ENCODE assay signal across 1 cellular context in genomic region chr6:43488667-43489276, GRCh38.
A peak's percentile ranks its signal among the peaks of the same experiment; 100 is the strongest.
TF ChIP-seq lines count a peak whose summit lies in the region.

No MANE protein-coding gene starts in this region.

TF ChIP-seq in HepG2, 621 proteins besides CTCF, POLR2A, EP300 and RAD21 (continued from another document and continues in another):
- no peak for TF ChIP-seq ZBTB49 (CRISPR knock-in tag; IDR thresholded peaks at IDR 0.05; ENCODE audit: borderline replicate concordance)
- no peak for TF ChIP-seq ZSCAN9 (CRISPR knock-in tag; IDR thresholded peaks at IDR 0.05; ENCODE audit: borderline replicate concordance)
- TF ChIP-seq MAX (IDR thresholded peaks at IDR 0.05): peak; percentile 35; the same call in 1 of the 2 replicates
- TF ChIP-seq TAF1 (CRISPR knock-in tag; IDR thresholded peaks at IDR 0.05): no peak; the same call in 1 of the 2 replicates
- TF ChIP-seq ZNF713 (CRISPR knock-in tag; IDR thresholded peaks at IDR 0.05): no peak
- no peak for TF ChIP-seq ZNF382 (CRISPR knock-in tag; IDR thresholded peaks at IDR 0.05; ENCODE audit: borderline replicate concordance)
- TF ChIP-seq ZNF570 (CRISPR knock-in tag; IDR thresholded peaks at IDR 0.05; ENCODE audit: borderline replicate concordance): no peak
- TF ChIP-seq ARHGAP35 (CRISPR knock-in tag; IDR thresholded peaks at IDR 0.05; ENCODE audit: borderline replicate concordance): no peak
- no peak for TF ChIP-seq SAFB2 (CRISPR knock-in tag; IDR thresholded peaks at IDR 0.05; ENCODE audit: borderline replicate concordance, low read depth)
- no peak; the same call in 1 of the 2 replicates for TF ChIP-seq RBFOX2 (IDR thresholded peaks at IDR 0.05; ENCODE audit: low read depth, low read length)
- TF ChIP-seq, protein P1, sequence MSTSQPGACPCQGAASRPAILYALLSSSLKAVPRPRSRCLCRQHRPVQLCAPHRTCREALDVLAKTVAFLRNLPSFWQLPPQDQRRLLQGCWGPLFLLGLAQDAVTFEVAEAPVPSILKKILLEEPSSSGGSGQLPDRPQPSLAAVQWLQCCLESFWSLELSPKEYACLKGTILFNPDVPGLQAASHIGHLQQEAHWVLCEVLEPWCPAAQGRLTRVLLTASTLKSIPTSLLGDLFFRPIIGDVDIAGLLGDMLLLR (CRISPR knock-in tag; IDR thresholded peaks at IDR 0.05): no peak
- TF ChIP-seq HIVEP1 (CRISPR knock-in tag; IDR thresholded peaks at IDR 0.05): 0 out of 2 replicates have a peak, but pooled peaks have one; percentile 58
- 0 out of 2 replicates have a peak, but pooled peaks have one; percentile 21 for TF ChIP-seq ZNF350 (CRISPR knock-in tag; IDR thresholded peaks at IDR 0.05; ENCODE audit: borderline replicate concordance, low read depth)
- peak; percentile 67 for TF ChIP-seq SKI (IDR thresholded peaks at IDR 0.05; ENCODE audit: partially characterized antibody)
- peak; percentile 76 for TF ChIP-seq ZNF646 (CRISPR knock-in tag; IDR thresholded peaks at IDR 0.05)
- no peak for TF ChIP-seq FUBP1 (CRISPR knock-in tag; IDR thresholded peaks at IDR 0.05; ENCODE audit: borderline replicate concordance)
- TF ChIP-seq PHF21A (CRISPR knock-in tag; IDR thresholded peaks at IDR 0.05): peak; percentile 78
- TF ChIP-seq ZNF576 (CRISPR knock-in tag; IDR thresholded peaks at IDR 0.05): no peak
- TF ChIP-seq ZNF33A (CRISPR knock-in tag; IDR thresholded peaks at IDR 0.05; ENCODE audit: borderline replicate concordance): no peak
- TF ChIP-seq ZNF10 (CRISPR knock-in tag; IDR thresholded peaks at IDR 0.05; ENCODE audit: borderline replicate concordance, low read depth): no peak
- TF ChIP-seq, protein P2, sequence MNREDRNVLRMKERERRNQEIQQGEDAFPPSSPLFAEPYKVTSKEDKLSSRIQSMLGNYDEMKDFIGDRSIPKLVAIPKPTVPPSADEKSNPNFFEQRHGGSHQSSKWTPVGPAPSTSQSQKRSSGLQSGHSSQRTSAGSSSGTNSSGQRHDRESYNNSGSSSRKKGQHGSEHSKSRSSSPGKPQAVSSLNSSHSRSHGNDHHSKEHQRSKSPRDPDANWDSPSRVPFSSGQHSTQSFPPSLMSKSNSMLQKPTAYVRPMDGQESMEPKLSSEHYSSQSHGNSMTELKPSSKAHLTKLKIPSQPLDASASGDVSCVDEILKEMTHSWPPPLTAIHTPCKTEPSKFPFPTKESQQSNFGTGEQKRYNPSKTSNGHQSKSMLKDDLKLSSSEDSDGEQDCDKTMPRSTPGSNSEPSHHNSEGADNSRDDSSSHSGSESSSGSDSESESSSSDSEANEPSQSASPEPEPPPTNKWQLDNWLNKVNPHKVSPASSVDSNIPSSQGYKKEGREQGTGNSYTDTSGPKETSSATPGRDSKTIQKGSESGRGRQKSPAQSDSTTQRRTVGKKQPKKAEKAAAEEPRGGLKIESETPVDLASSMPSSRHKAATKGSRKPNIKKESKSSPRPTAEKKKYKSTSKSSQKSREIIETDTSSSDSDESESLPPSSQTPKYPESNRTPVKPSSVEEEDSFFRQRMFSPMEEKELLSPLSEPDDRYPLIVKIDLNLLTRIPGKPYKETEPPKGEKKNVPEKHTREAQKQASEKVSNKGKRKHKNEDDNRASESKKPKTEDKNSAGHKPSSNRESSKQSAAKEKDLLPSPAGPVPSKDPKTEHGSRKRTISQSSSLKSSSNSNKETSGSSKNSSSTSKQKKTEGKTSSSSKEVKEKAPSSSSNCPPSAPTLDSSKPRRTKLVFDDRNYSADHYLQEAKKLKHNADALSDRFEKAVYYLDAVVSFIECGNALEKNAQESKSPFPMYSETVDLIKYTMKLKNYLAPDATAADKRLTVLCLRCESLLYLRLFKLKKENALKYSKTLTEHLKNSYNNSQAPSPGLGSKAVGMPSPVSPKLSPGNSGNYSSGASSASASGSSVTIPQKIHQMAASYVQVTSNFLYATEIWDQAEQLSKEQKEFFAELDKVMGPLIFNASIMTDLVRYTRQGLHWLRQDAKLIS (CRISPR knock-in tag; IDR thresholded peaks at IDR 0.05): no peak
- TF ChIP-seq YY1 (IDR thresholded peaks at IDR 0.05; ENCODE audit: insufficient read depth, insufficient replicate concordance, low read depth, low read length): no peak
- peak; percentile 76 for TF ChIP-seq PITX1 (CRISPR knock-in tag; IDR thresholded peaks at IDR 0.05)
- TF ChIP-seq ZNF136 (CRISPR knock-in tag; IDR thresholded peaks at IDR 0.05; ENCODE audit: low read depth): no peak
- no peak for TF ChIP-seq KDM3A (CRISPR knock-in tag; IDR thresholded peaks at IDR 0.05; ENCODE audit: low read depth)
- TF ChIP-seq NCOA5 (CRISPR knock-in tag; IDR thresholded peaks at IDR 0.05): 0 out of 2 replicates have a peak, but pooled peaks have one; percentile 27
- no peak for TF ChIP-seq NFAT5 (CRISPR knock-in tag; IDR thresholded peaks at IDR 0.05)
- no peak for TF ChIP-seq MATR3 (CRISPR knock-in tag; IDR thresholded peaks at IDR 0.05)
- no peak for TF ChIP-seq CHD2 (IDR thresholded peaks at IDR 0.05; ENCODE audit: low read depth, low read length)
- TF ChIP-seq ZBTB43 (CRISPR knock-in tag; conservative IDR thresholded peaks at IDR 0.05): no peak
